In the genomic region with DNA sequence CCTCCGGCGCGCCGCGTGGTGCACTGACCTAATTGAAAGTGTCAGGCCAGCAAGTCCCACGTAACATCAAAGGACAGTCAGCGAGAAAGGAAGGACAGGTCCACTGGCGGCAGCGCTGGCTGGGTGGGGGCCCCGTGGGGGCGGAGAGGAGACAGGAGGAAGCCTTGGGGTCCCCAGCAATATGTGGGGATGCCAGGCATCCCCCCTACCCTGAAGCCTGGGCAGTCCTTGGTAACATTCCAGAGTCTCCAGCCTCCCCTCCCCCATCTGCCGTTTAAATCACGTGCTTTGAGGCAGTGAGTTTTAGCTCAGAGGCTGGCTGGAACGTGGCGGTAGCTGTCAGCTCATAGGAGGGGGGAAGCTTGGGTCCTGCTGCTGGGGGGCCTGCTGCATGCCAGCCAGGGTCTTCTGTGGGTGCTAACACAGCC, we compare ENCODE assay signal across 11 cellular contexts.
DNase-seq lines count a peak whose midpoint lies in the region; ATAC-seq and TF ChIP-seq lines count a peak whose summit lies in the region.
"Had no signal": no experiment of that assay in that cellular context is flagged by ENCODE, and none has a peak within 500 bp of the region (broad histone marks: within the 10 kb centered on the region; RNA-seq: fewer than 3 reads in every experiment).

No MANE protein-coding gene starts in this region.

- TF ChIP-seq EP300 in neural cell (conservative IDR thresholded peaks at IDR 0.05; ENCODE audit: poor library complexity, severe bottlenecking): no peak

- TF ChIP-seq POLR2A in adrenal gland (IDR thresholded peaks at IDR 0.05): peak in 1 of 2 donors; percentile 39

- DNase-seq in adrenal gland: peak; percentile 54 to 84 (median 71)
- DNase-seq in heart right ventricle: peak; percentile 42 to 47
- DNase-seq in tibial artery: no peak
- DNase-seq in effector memory CD4-positive, alpha-beta T cell: no peak
- DNase-seq: activated B cell treated with CpG ODN at 0.5 μM for 24 hours, MV-4-11 had no signal

- peak overlapping the region; percentile 83 to 100 (median 96) for H3K4me2 ChIP-seq in BLaER1 treated with 17β-estradiol and CSF1 and Interleukin-3, amounts not matched to agents 10 nM and 100 nM
- no peak overlapping the region for H3K4me2 ChIP-seq in neural cell (ENCODE audit: low read length)

- no peak for TF ChIP-seq CTCF in adrenal gland (IDR thresholded peaks at IDR 0.05)
- no peak for TF ChIP-seq CTCF in heart right ventricle (IDR thresholded peaks at IDR 0.05)
- no peak for TF ChIP-seq CTCF in neural cell (IDR thresholded peaks at IDR 0.05; ENCODE audit: poor library complexity, severe bottlenecking)
- TF ChIP-seq CTCF in tibial artery (IDR thresholded peaks at IDR 0.05): no peak

- intact Hi-C loops in adrenal gland (cut with DNase I): no loop called here
- intact Hi-C loops in heart right ventricle (cut with DNase I): no loop called here
- intact Hi-C loops in tibial artery (cut with DNase I; ENCODE audit: low total_unique reads): no loop called here

- H4K20me1 ChIP-seq in BLaER1 treated with 17β-estradiol and CSF1 and Interleukin-3, amounts not matched to agents 10 nM and 100 nM: no peaks in the 10 kb centered on the region; a peak in 1 of 22 replicates
- H4K20me1 ChIP-seq in neural cell (ENCODE audit: insufficient read depth): no peaks in the 10 kb centered on the region

- H3K4me3 ChIP-seq in BLaER1 treated with 17β-estradiol and CSF1 and Interleukin-3, amounts not matched to agents 10 nM and 100 nM: peak overlapping the region; percentile 1 to 66 (median 59); a peak in 17 of 20 replicates
- H3K4me3 ChIP-seq in adrenal gland (peak overlapping the region in 2 of 4 donors; percentile 8 to 51), heart right ventricle (peak overlapping the region in 6 of 10 donors; percentile 7 to 31 (median 18)), neural cell (ENCODE audit: low read length) (peak overlapping the region; percentile 6), tibial artery (no peak overlapping the region)
- H3K4me3 ChIP-seq in effector memory CD4-positive, alpha-beta T cell (ENCODE audit: insufficient read depth, low read depth, low read length, poor library complexity, severe bottlenecking): no peak overlapping the region

- ATAC-seq in heart right ventricle: peak in 7 of 8 donors; percentile 48 to 77 (median 71)
- no peak for ATAC-seq in HG02763 (IDR thresholded peaks at IDR 0.05; ENCODE audit: unreplicated experiment)
- no peak for ATAC-seq in HG02623 (IDR thresholded peaks at IDR 0.05; ENCODE audit: unreplicated experiment)
- ATAC-seq: naive thymus-derived CD8-positive, alpha-beta T cell had no signal

- H3K9me3 ChIP-seq in BLaER1 treated with 17β-estradiol and CSF1 and Interleukin-3, amounts not matched to agents 10 nM and 100 nM (replicated peaks in 1 of 11): no peaks in the 10 kb centered on the region
- H3K9me3 ChIP-seq in adrenal gland (replicated peaks in 1 of 3): no peaks in the 10 kb centered on the region
- no peaks in the 10 kb centered on the region for H3K9me3 ChIP-seq in heart right ventricle
- H3K9me3 ChIP-seq in neural cell (ENCODE audit: low read length): no peaks in the 10 kb centered on the region
- H3K9me3 ChIP-seq in tibial artery: no peaks in the 10 kb centered on the region
- no peaks in the 10 kb centered on the region for H3K9me3 ChIP-seq in effector memory CD4-positive, alpha-beta T cell (ENCODE audit: control insufficient read depth, low read length)

- peak overlapping the region; percentile 39 to 89 (median 82); a peak in 21 of 22 replicates for H3K9ac ChIP-seq in BLaER1 treated with 17β-estradiol and CSF1 and Interleukin-3, amounts not matched to agents 10 nM and 100 nM
- H3K9ac ChIP-seq in neural cell (ENCODE audit: low read length): peak overlapping the region; percentile 3

- H3K27me3 ChIP-seq in BLaER1 treated with 17β-estradiol and CSF1 and Interleukin-3, amounts not matched to agents 10 nM and 100 nM: no peaks in the 10 kb centered on the region
- H3K27me3 ChIP-seq in adrenal gland (no peaks in the 10 kb centered on the region), heart right ventricle (no peaks in the 10 kb centered on the region), neural cell (ENCODE audit: insufficient read depth, low read depth, low read length) (no peaks in the 10 kb centered on the region), tibial artery (no peaks in the 10 kb centered on the region)
- H3K27me3 ChIP-seq in effector memory CD4-positive, alpha-beta T cell (replicated peaks; ENCODE audit: control insufficient read depth, insufficient read depth, low read length, poor library complexity, severe bottlenecking): no peaks in the 10 kb centered on the region

- no peaks in the 10 kb centered on the region for H3F3A ChIP-seq in neural cell (ENCODE audit: insufficient read depth, low read length, poor library complexity, severe bottlenecking)

- H3K4me1 ChIP-seq in BLaER1 treated with 17β-estradiol and CSF1 and Interleukin-3, amounts not matched to agents 10 nM and 100 nM: peaks cover 85 to 100% (median 100%) of the 10 kb centered on the region in 10 experiments
- H3K4me1 ChIP-seq in adrenal gland (replicated peaks in 1 of 2): peaks cover 8 to 10% of the 10 kb centered on the region in 2 donors
- peaks cover 0 to 48% (median 28%) of the 10 kb centered on the region in 9 donors for H3K4me1 ChIP-seq in heart right ventricle
- peaks cover 0 to 44% (median 37%) of the 10 kb centered on the region in 4 donors for H3K4me1 ChIP-seq in tibial artery
- no peaks in the 10 kb centered on the region for H3K4me1 ChIP-seq in effector memory CD4-positive, alpha-beta T cell (ENCODE audit: control insufficient read depth, insufficient read depth, low read length, poor library complexity, severe bottlenecking)

- H3K79me2 ChIP-seq in neural cell (replicated peaks; ENCODE audit: insufficient read depth, low read length): no peaks in the 10 kb centered on the region

- H3K9me2 ChIP-seq in neural cell (ENCODE audit: insufficient read depth, low read length): no peaks in the 10 kb centered on the region

- no peak for TF ChIP-seq RAD21 in neural cell (conservative IDR thresholded peaks at IDR 0.05)

- 23 to 48% (median 26%) methylated on average over 5 to 15 of the region's 15 CpGs for WGBS in adrenal gland, 4 donors
- WGBS in heart right ventricle, 2 donors: 29 to 45% methylated on average over 15 of the region's 15 CpGs

- no peak overlapping the region for H2AFZ ChIP-seq in neural cell (ENCODE audit: low read depth, low read length)

- H3K36me3 ChIP-seq in BLaER1 treated with 17β-estradiol and CSF1 and Interleukin-3, amounts not matched to agents 10 nM and 100 nM: 0 out of 22 replicates have a peak, but pooled peaks cover 0 to 4% (median 0%) of the 10 kb centered on the region in 11 experiments
- H3K36me3 ChIP-seq in adrenal gland (replicated peaks in 1 of 2): no peaks in the 10 kb centered on the region
- H3K36me3 ChIP-seq in heart right ventricle: peaks cover 0 to 7% (median 0%) of the 10 kb centered on the region in 9 donors
- H3K36me3 ChIP-seq in neural cell (ENCODE audit: insufficient read depth, low read length): no peaks in the 10 kb centered on the region
- peaks cover 0 to 2% (median 0%) of the 10 kb centered on the region in 3 donors for H3K36me3 ChIP-seq in tibial artery
- H3K36me3 ChIP-seq in effector memory CD4-positive, alpha-beta T cell (ENCODE audit: control insufficient read depth, insufficient read depth, low read length): no peaks in the 10 kb centered on the region

- peak overlapping the region in 10 of 11 experiments; percentile 60 to 97 (median 94); a peak in 20 of 22 replicates for H3K27ac ChIP-seq in BLaER1 treated with 17β-estradiol and CSF1 and Interleukin-3, amounts not matched to agents 10 nM and 100 nM
- H3K27ac ChIP-seq in adrenal gland: no peak overlapping the region
- peak overlapping the region in 9 of 10 donors; percentile 16 to 84 (median 70) for H3K27ac ChIP-seq in heart right ventricle
- peak overlapping the region; percentile 15 for H3K27ac ChIP-seq in neural cell (ENCODE audit: low read length)
- H3K27ac ChIP-seq in tibial artery: peak overlapping the region in 1 of 2 donors; percentile 80
- no peak overlapping the region for H3K27ac ChIP-seq in effector memory CD4-positive, alpha-beta T cell (ENCODE audit: insufficient read depth, low read length, poor library complexity, severe bottlenecking)

TF ChIP-seq in neural cell, 6 proteins besides CTCF, POLR2A, EP300 and RAD21:
- TF ChIP-seq EZH2 (IDR thresholded peaks at IDR 0.05; ENCODE audit: borderline replicate concordance, insufficient read depth, low read length, poor library complexity, severe bottlenecking): no peak
- TF ChIP-seq POLR2AphosphoS5 (IDR thresholded peaks at IDR 0.05): no peak
- no peak for TF ChIP-seq TAF1 (IDR thresholded peaks at IDR 0.05; ENCODE audit: low read depth)
- TF ChIP-seq, protein P1, sequence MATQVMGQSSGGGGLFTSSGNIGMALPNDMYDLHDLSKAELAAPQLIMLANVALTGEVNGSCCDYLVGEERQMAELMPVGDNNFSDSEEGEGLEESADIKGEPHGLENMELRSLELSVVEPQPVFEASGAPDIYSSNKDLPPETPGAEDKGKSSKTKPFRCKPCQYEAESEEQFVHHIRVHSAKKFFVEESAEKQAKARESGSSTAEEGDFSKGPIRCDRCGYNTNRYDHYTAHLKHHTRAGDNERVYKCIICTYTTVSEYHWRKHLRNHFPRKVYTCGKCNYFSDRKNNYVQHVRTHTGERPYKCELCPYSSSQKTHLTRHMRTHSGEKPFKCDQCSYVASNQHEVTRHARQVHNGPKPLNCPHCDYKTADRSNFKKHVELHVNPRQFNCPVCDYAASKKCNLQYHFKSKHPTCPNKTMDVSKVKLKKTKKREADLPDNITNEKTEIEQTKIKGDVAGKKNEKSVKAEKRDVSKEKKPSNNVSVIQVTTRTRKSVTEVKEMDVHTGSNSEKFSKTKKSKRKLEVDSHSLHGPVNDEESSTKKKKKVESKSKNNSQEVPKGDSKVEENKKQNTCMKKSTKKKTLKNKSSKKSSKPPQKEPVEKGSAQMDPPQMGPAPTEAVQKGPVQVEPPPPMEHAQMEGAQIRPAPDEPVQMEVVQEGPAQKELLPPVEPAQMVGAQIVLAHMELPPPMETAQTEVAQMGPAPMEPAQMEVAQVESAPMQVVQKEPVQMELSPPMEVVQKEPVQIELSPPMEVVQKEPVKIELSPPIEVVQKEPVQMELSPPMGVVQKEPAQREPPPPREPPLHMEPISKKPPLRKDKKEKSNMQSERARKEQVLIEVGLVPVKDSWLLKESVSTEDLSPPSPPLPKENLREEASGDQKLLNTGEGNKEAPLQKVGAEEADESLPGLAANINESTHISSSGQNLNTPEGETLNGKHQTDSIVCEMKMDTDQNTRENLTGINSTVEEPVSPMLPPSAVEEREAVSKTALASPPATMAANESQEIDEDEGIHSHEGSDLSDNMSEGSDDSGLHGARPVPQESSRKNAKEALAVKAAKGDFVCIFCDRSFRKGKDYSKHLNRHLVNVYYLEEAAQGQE (IDR thresholded peaks at IDR 0.05; ENCODE audit: borderline replicate concordance): no peak
- TF ChIP-seq MXI1 (conservative IDR thresholded peaks at IDR 0.05; ENCODE audit: poor library complexity, severe bottlenecking): no peak
- TF ChIP-seq SMC3 (conservative IDR thresholded peaks at IDR 0.05; ENCODE audit: poor library complexity): no peak
TF ChIP-seq in neural cell: peak in this region for 0.

Comparison
In these comparisons a context has a peak if more than half of its experiments do, and no peak if none do; other contexts are left out.
1. H3K27ac ChIP-seq: peak in BLaER1 treated with 17β-estradiol and CSF1 and Interleukin-3, amounts not matched to agents 10 nM and 100 nM (10 of 11), heart right ventricle (9 of 10) and neural cell (single experiment); none in adrenal gland (0 of 5) and effector memory CD4-positive, alpha-beta T cell (single experiment).
2. H3K4me3 ChIP-seq: peak in BLaER1 treated with 17β-estradiol and CSF1 and Interleukin-3, amounts not matched to agents 10 nM and 100 nM (10 of 10), heart right ventricle (6 of 10) and neural cell (single experiment); none in tibial artery (0 of 2) and effector memory CD4-positive, alpha-beta T cell (single experiment).
3. DNase-seq: peak in adrenal gland (7 of 7) and heart right ventricle (2 of 2); none in tibial artery (0 of 2) and effector memory CD4-positive, alpha-beta T cell (0 of 3).
4. ATAC-seq: peak in heart right ventricle (7 of 8); none in HG02763 (single experiment) and HG02623 (single experiment).